Comparison of ENCODE assay signal across 8 cellular contexts in genomic region chr9:20552874-20553624, GRCh38.
A peak's percentile ranks its signal among the peaks of the same experiment; 100 is the strongest.
DNase-seq lines count a peak whose midpoint lies in the region; ATAC-seq, FAIRE-seq and TF ChIP-seq lines count a peak whose summit lies in the region.

No MANE protein-coding gene starts in this region.

- no peaks in the 10 kb centered on the region for H3F3A ChIP-seq in SK-N-SH (replicated peaks; ENCODE audit: insufficient read depth)

- CTCF ChIA-PET in SK-N-SH (lab: Yijun Ruan, JAX), result interaction anchor here (0.6 to 1.4 kb wide), 3 partner anchors 26 to 625 kb away, joined by 3 read pairs; no protein-coding TSS in a partner anchor

- DNase-seq in CD4-positive, CD25-positive, alpha-beta regulatory T cell, result peak in 2 of 3 donors; percentile 22 to 66
- DNase-seq in SK-N-SH (no peak), NCI-H82 treated with DMSO at 0.1 percent for 48 hours (lab: John Stamatoyannopoulos, UW; ENCODE audit: unreplicated experiment) (no peak), kidney glomerular epithelial cell (lab: John Stamatoyannopoulos, UW) (no peak)

- POLR2A ChIA-PET in SK-N-SH (lab: Yijun Ruan, JAX), result no interaction called here

- peak; percentile 89 for FAIRE-seq in islet of Langerhans (lab: Jason Lieb, UNC)

- H3K9me2 ChIP-seq in SK-N-SH, result no peaks in the 10 kb centered on the region

- peak overlapping the region in 2 of 3 donors; percentile 2 to 72 for H3K27ac Mint-ChIP-seq in CD4-positive, CD25-positive, alpha-beta regulatory T cell

- H3K27ac ChIP-seq in CD4-positive, CD25-positive, alpha-beta regulatory T cell (ENCODE audit: insufficient read depth, low read length, poor library complexity, severe bottlenecking), result no peak overlapping the region
- H3K27ac ChIP-seq in SK-N-SH (ENCODE audit: low read depth in 2 of 2, low read length in 1 of 2), result peak overlapping the region in 1 of 2 experiments; percentile 8; a peak in 1 of 4 replicates

- TF ChIP-seq EP300 in SK-N-SH (IDR thresholded peaks at IDR 0.05; ENCODE audit: borderline replicate concordance in 1 of 2, low read depth in 1 of 2, low read length in 1 of 2), result no peak

- peaks cover 39 to 83% (median 70%) of the 10 kb centered on the region in 4 donors for H3K4me1 Mint-ChIP-seq in CD4-positive, CD25-positive, alpha-beta regulatory T cell

- no peak for ATAC-seq in CD4-positive, CD25-positive, alpha-beta regulatory T cell (ENCODE audit: low read depth in 2 of 2)
- ATAC-seq in GM21390 (IDR thresholded peaks at IDR 0.05; ENCODE audit: unreplicated experiment) (peak; percentile 35), HG03565 (IDR thresholded peaks at IDR 0.05; ENCODE audit: unreplicated experiment) (no peak), HG03025 (IDR thresholded peaks at IDR 0.05; ENCODE audit: low FRiP score, unreplicated experiment) (no peak)

- WGBS in SK-N-SH (ENCODE audit: low lambda C conversion rate), result 76% methylated on average over 4 of the region's 4 CpGs

- H3K27me3 Mint-ChIP-seq in CD4-positive, CD25-positive, alpha-beta regulatory T cell, result no peaks in the 10 kb centered on the region

- H3K4me3 ChIP-seq in CD4-positive, CD25-positive, alpha-beta regulatory T cell (ENCODE audit: low read depth, low read length), result peak overlapping the region; percentile 29
- no peak overlapping the region for H3K4me3 ChIP-seq in SK-N-SH (ENCODE audit: low read depth in 2 of 2, low read length in 1 of 2)

- peaks cover 12% of the 10 kb centered on the region for H3K36me3 Mint-ChIP-seq in CD4-positive, CD25-positive, alpha-beta regulatory T cell

- H2AFZ ChIP-seq in SK-N-SH (ENCODE audit: low read depth), result no peak overlapping the region; the same call in 1 of the 2 replicates

- no peaks in the 10 kb centered on the region for H3K79me2 ChIP-seq in SK-N-SH (ENCODE audit: insufficient read depth)

- H3K9me3 ChIP-seq in CD4-positive, CD25-positive, alpha-beta regulatory T cell (ENCODE audit: control insufficient read depth in 2 of 2, low read length in 2 of 2), result no peaks in the 10 kb centered on the region
- no peaks in the 10 kb centered on the region for H3K9me3 ChIP-seq in SK-N-SH

- peak; percentile 57 for TF ChIP-seq CTCF in SK-N-SH (IDR thresholded peaks at IDR 0.05)

- H4K20me1 ChIP-seq in SK-N-SH (ENCODE audit: insufficient read depth), result no peaks in the 10 kb centered on the region

- H3K9ac ChIP-seq in SK-N-SH, result no peak overlapping the region

- H3K36me3 ChIP-seq in CD4-positive, CD25-positive, alpha-beta regulatory T cell (ENCODE audit: control insufficient read depth, insufficient read depth, low read length), result no peaks in the 10 kb centered on the region
- no peaks in the 10 kb centered on the region for H3K36me3 ChIP-seq in SK-N-SH (replicated peaks in 1 of 2; ENCODE audit: control insufficient read depth in 1 of 2, insufficient read depth in 2 of 2, low read length in 1 of 2)

- H3K9me3 Mint-ChIP-seq in CD4-positive, CD25-positive, alpha-beta regulatory T cell, result no peaks in the 10 kb centered on the region

- no peaks in the 10 kb centered on the region for H3K27me3 ChIP-seq in CD4-positive, CD25-positive, alpha-beta regulatory T cell (ENCODE audit: control insufficient read depth, insufficient read depth, low read length)
- H3K27me3 ChIP-seq in SK-N-SH (ENCODE audit: insufficient read depth), result no peaks in the 10 kb centered on the region

- H3K4me1 ChIP-seq in CD4-positive, CD25-positive, alpha-beta regulatory T cell (ENCODE audit: control insufficient read depth, insufficient read depth, low read length, poor library complexity, severe bottlenecking), result peaks cover 42% of the 10 kb centered on the region
- peaks cover 6 to 35% of the 10 kb centered on the region in 2 experiments for H3K4me1 ChIP-seq in SK-N-SH (ENCODE audit: control insufficient read depth in 1 of 2, insufficient read depth in 2 of 2, low read depth in 1 of 2, low read length in 1 of 2)

- H3K4me2 ChIP-seq in SK-N-SH, result peak overlapping the region; percentile 43; the same call in 1 of the 2 replicates

- TF ChIP-seq RAD21 in SK-N-SH (IDR thresholded peaks at IDR 0.05; ENCODE audit: low read length), result no peak

- H3K4me3 Mint-ChIP-seq in CD4-positive, CD25-positive, alpha-beta regulatory T cell, result peak overlapping the region; percentile 20 to 81 (median 68)

TF ChIP-seq in SK-N-SH, 30 proteins besides CTCF, POLR2A, EP300 and RAD21:
- TF ChIP-seq TCF12 (IDR thresholded peaks at IDR 0.05) (no peak), RCOR1 (IDR thresholded peaks at IDR 0.05; ENCODE audit: low read length) (no peak), USF1 (IDR thresholded peaks at IDR 0.05; ENCODE audit: borderline replicate concordance, low read depth) (no peak), MXI1 (IDR thresholded peaks at IDR 0.05; ENCODE audit: low read depth, low read length) (no peak), RFX5 (IDR thresholded peaks at IDR 0.05; ENCODE audit: low read length) (no peak), ZBTB33 (IDR thresholded peaks at IDR 0.05; ENCODE audit: borderline replicate concordance, low read depth) (no peak), TEAD4 (IDR thresholded peaks at IDR 0.05; ENCODE audit: borderline replicate concordance, insufficient read depth) (no peak), EZH2phosphoT487 (IDR thresholded peaks at IDR 0.05; ENCODE audit: borderline replicate concordance, low read depth) (no peak), GATA2 (CRISPR knock-in tag; IDR thresholded peaks at IDR 0.05) (no peak), NFIC (IDR thresholded peaks at IDR 0.05; ENCODE audit: borderline replicate concordance) (no peak), POLR2AphosphoS5 (IDR thresholded peaks at IDR 0.05; ENCODE audit: low read depth, low read length) (no peak), MAX (IDR thresholded peaks at IDR 0.05; ENCODE audit: low read depth) (no peak), JUND (IDR thresholded peaks at IDR 0.05) (no peak), TAF1 (IDR thresholded peaks at IDR 0.05; ENCODE audit: borderline replicate concordance, low read depth, low read length) (no peak), PBX3 (IDR thresholded peaks at IDR 0.05) (no peak), SMC3 (IDR thresholded peaks at IDR 0.05; ENCODE audit: low read depth, low read length) (no peak)

Comparison
In these comparisons a context has a peak if more than half of its experiments do, and no peak if none do; other contexts are left out.
1. DNase-seq: peak in CD4-positive, CD25-positive, alpha-beta regulatory T cell (2 of 3); none in SK-N-SH (single experiment), NCI-H82 treated with DMSO at 0.1 percent for 48 hours (single experiment) and kidney glomerular epithelial cell (single experiment).